19 cellular contexts compared by ENCODE assay signal in the genomic region with DNA sequence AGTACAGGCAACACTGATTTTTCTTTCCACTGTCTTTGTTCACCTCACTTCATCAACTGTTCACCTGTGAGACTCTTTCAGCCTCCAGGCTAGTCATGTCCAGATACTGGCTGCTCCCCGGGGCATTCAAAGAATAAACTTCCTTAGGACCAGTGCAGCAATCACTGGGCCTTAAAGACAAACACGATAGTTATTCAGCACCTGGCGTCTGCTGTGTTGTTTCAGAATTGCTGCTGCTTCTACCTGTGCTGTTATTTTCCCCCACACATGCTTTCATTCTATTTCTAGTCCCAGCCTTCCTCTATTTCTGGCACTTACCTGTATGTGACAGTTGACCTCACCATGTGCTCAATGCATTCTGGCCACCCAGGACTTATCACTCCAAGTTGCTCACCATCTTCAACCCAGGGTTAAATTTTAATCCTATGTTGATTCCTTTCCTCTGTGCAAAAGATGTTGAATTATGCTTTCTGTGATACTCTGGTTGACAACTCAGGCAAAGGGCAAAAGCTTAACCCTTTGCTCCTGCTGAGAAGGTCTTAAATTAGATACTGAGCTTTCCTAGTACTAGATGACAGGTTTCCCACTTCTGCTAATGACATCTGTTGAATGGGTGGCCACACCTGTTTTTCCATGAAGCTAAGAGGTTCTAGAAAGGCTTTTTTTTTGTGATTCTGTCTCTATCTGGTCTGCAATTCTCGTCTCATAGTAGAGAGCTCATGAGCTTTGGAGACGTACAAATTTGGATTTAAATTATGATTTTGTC. TPM values are rescaled to one million over a fixed set of nuclear protein-coding genes. Genes with fewer than 3 reads are reported as not detected.
DNase-seq lines count a peak whose midpoint lies in the region; ATAC-seq lines count a peak whose summit lies in the region.
"Had no signal": no experiment of that assay in that cellular context is flagged by ENCODE, and none has a peak within 500 bp of the region (broad histone marks: within the 10 kb centered on the region; RNA-seq: fewer than 3 reads in every experiment).

No MANE protein-coding gene starts in this region.

- DNase-seq in COR-L47 (lab: John Stamatoyannopoulos, UW) (peak; percentile 14), NCI-H2081 treated with DMSO at 0.1 percent for 48 hours (lab: John Stamatoyannopoulos, UW) (peak; percentile 11), T1000 (lab: John Stamatoyannopoulos, UW) (no peak), HT-29 (ENCODE audit: low spot score) (no peak), NOMO-1 treated with DMSO at 0.1 percent for 48 hours (lab: John Stamatoyannopoulos, UW; ENCODE audit: unreplicated experiment) (no peak)
- DNase-seq: activated CD8-positive, alpha-beta memory T cell treated with anti-CD3 and anti-CD28 coated beads, Interleukin-2, amount 10 ng/mL, durations not matched to agents 7 days and 5 days; activated gamma-delta T cell; CD4-positive, alpha-beta T cell; cortex of kidney; hypothalamus; left colon; NCI-H2107; ovary; stimulated activated naive CD4-positive, alpha-beta T cell had no signal

- peak; percentile 62 for ATAC-seq in GM19324 (IDR thresholded peaks at IDR 0.05; ENCODE audit: low FRiP score, unreplicated experiment)
- peak; percentile 59 for ATAC-seq in HG02840 (IDR thresholded peaks at IDR 0.05; ENCODE audit: low FRiP score, unreplicated experiment)
- ATAC-seq in GM18519 (IDR thresholded peaks at IDR 0.05; ENCODE audit: low FRiP score, unreplicated experiment), result no peak
- ATAC-seq: A549; activated CD8-positive, alpha-beta memory T cell treated with anti-CD3 and anti-CD28 coated beads, Interleukin-2, amount 10 ng/mL, durations not matched to agents 7 days and 5 days; esophagus mucosa; left colon had no signal

RNA-seq across cellular contexts. Expression of gene PTPRQ, which starts 41.4 kb away (rescaled TPM):
- total RNA-seq in HT-29 (2014; rRNA removed; shearing (Covaris generic)), result not detected in 2 replicates
- total RNA-seq: activated CD8-positive, alpha-beta memory T cell treated with anti-CD3 and anti-CD28 coated beads, Interleukin-2, amount 10 ng/mL, durations not matched to agents 7 days and 5 days; CD4-positive, alpha-beta T cell; left colon had no signal

Comparison
In these comparisons a context has a peak if more than half of its experiments do, and no peak if none do; other contexts are left out.
1. DNase-seq: peak in COR-L47 (single experiment) and NCI-H2081 treated with DMSO at 0.1 percent for 48 hours (single experiment); none in T1000 (single experiment), HT-29 (single experiment) and NOMO-1 treated with DMSO at 0.1 percent for 48 hours (single experiment).